Comparison of ENCODE assay signal across 14 cellular contexts in genomic region chr12:116262741-116263140, GRCh38. TPM values are rescaled to one million over a fixed set of nuclear protein-coding genes. Genes with fewer than 3 reads are reported as not detected.
DNase-seq lines count a peak whose midpoint lies in the region; ATAC-seq and TF ChIP-seq lines count a peak whose summit lies in the region.
"Had no signal": no experiment of that assay in that cellular context is flagged by ENCODE, and none has a peak within 500 bp of the region (broad histone marks: within the 10 kb centered on the region; RNA-seq: fewer than 3 reads in every experiment).

No MANE protein-coding gene starts in this region.

- no peak overlapping the region for H2AK9ac ChIP-seq in IMR-90 (replicated peaks; ENCODE audit: low read depth, low read length, poor library complexity)

- peaks cover 95% of the 10 kb centered on the region for H4K20me1 ChIP-seq in IMR-90 (ENCODE audit: insufficient read depth, low read length)
- peaks cover 100% of the 10 kb centered on the region for H4K20me1 ChIP-seq in smooth muscle cell (ENCODE audit: low read depth)

- H3F3A ChIP-seq in smooth muscle cell (ENCODE audit: low read depth): no peaks in the 10 kb centered on the region

- H2BK15ac ChIP-seq in IMR-90 (ENCODE audit: low read depth, low read length): no peak overlapping the region

- H3K4ac ChIP-seq in IMR-90 (ENCODE audit: low read depth, low read length): no peak overlapping the region

- H3K79me2 ChIP-seq in smooth muscle cell (ENCODE audit: low read depth): peaks cover 100% of the 10 kb centered on the region

- TF ChIP-seq RAD21 in IMR-90 (IDR thresholded peaks at IDR 0.05; ENCODE audit: low read length): no peak

- CTCF ChIA-PET in CD4-positive, alpha-beta T cell (lab: Charles Lee): interaction anchor here (1.5 kb wide), 1 partner anchor 13 kb away, joined by 5 read pairs; no protein-coding TSS in a partner anchor
- CTCF ChIA-PET in IMR-90 (lab: Yijun Ruan, JAX): no interaction called here

- no peak overlapping the region for H4K8ac ChIP-seq in IMR-90 (ENCODE audit: low read depth in 2 of 2, low read length in 2 of 2)

- H2AK5ac ChIP-seq in IMR-90 (ENCODE audit: low read depth, low read length): no peak overlapping the region

- H3K4me1 ChIP-seq in IMR-90 (ENCODE audit: control insufficient read depth, insufficient read depth, low read length): peaks cover 20% of the 10 kb centered on the region
- H3K4me1 ChIP-seq in smooth muscle cell (ENCODE audit: low read depth): peaks cover 72% of the 10 kb centered on the region

- H4K5ac ChIP-seq in IMR-90 (ENCODE audit: low read depth, low read length): no peak overlapping the region

- no peak overlapping the region for H2BK5ac ChIP-seq in IMR-90 (ENCODE audit: low read depth, low read length, poor library complexity, severe bottlenecking)

- ATAC-seq in CD4-positive, alpha-beta T cell (ENCODE audit: poor library complexity): no peak
- no peak for ATAC-seq in IMR-90 (ENCODE audit: low read depth)
- ATAC-seq: CD8-positive, alpha-beta T cell had no signal

- WGBS in IMR-90 (ENCODE audit: extremely low coverage in 2 of 2, insufficient read length in 1 of 2), 2 experiments: no CpG with 5 or more reads among the region's 2 CpGs
- WGBS in smooth muscle cell (ENCODE audit: low lambda C conversion rate): 93% methylated on average over 2 of the region's 2 CpGs

- H2BK120ac ChIP-seq in IMR-90 (ENCODE audit: low read depth, low read length): no peak overlapping the region

- H3K9me3 ChIP-seq in CD4-positive, alpha-beta T cell (ENCODE audit: control insufficient read depth, low read length): no peaks in the 10 kb centered on the region
- H3K9me3 ChIP-seq in IMR-90 (ENCODE audit: control insufficient read depth, insufficient read depth, low read length) (no peaks in the 10 kb centered on the region), smooth muscle cell (replicated peaks; ENCODE audit: low read depth) (no peaks in the 10 kb centered on the region)
- H3K9me3 ChIP-seq: BE2C had no signal

- no peaks in the 10 kb centered on the region for H3K36me3 ChIP-seq in IMR-90 (ENCODE audit: control insufficient read depth, insufficient read depth, low read length)
- no peaks in the 10 kb centered on the region for H3K36me3 ChIP-seq in smooth muscle cell (ENCODE audit: low read depth)
- H3K36me3 ChIP-seq: BE2C had no signal

- no peak for TF ChIP-seq POLR2A in IMR-90 (IDR thresholded peaks at IDR 0.05; ENCODE audit: low read depth, low read length)

- no peak overlapping the region for H3K4me3 ChIP-seq in IMR-90 (ENCODE audit: insufficient read depth, low read depth, low read length)
- H3K4me3 ChIP-seq in choroid plexus epithelial cell (ENCODE audit: low read depth, low read length): no peak overlapping the region
- no peak overlapping the region for H3K4me3 ChIP-seq in smooth muscle cell
- H3K4me3 ChIP-seq: GM23248 had no signal

- no peaks in the 10 kb centered on the region for H3K27me3 Mint-ChIP-seq in CD4-positive, alpha-beta T cell
- H3K27me3 Mint-ChIP-seq in type B pancreatic cell: no peaks in the 10 kb centered on the region

- no peak overlapping the region for H3K18ac ChIP-seq in IMR-90 (ENCODE audit: low read depth, low read length)

- H3K56ac ChIP-seq in IMR-90 (ENCODE audit: extremely low read depth, insufficient read depth, low read length): no peak overlapping the region

- H3K27ac Mint-ChIP-seq in CD4-positive, alpha-beta T cell: peak overlapping the region; percentile 1
- no peak overlapping the region for H3K27ac Mint-ChIP-seq in type B pancreatic cell
- H3K27ac Mint-ChIP-seq: CD8-positive, alpha-beta T cell had no signal

- intact Hi-C loops in CD4-positive, alpha-beta T cell (cut with DNase I, micrococcal nuclease): loop anchor here in 1 of 2 experiments (2.0 kb wide), 1 partner anchor 14 kb away; the partner anchor contains the start of gene MED13L
- intact Hi-C loops in IMR-90 (cut with micrococcal nuclease): loop anchor here (5.0 kb wide), 1 partner anchor 75 kb away; no protein-coding TSS in a partner anchor

- H2AFZ ChIP-seq in IMR-90 (replicated peaks; ENCODE audit: low read length, poor library complexity): no peak overlapping the region
- no peak overlapping the region for H2AFZ ChIP-seq in smooth muscle cell (ENCODE audit: low read depth)
- H2AFZ ChIP-seq: GM23248 had no signal

- DNase-seq in CD4-positive, alpha-beta T cell: no peak
- DNase-seq in IMR-90: no peak
- peak; percentile 46 for DNase-seq in choroid plexus epithelial cell (ENCODE audit: low read depth)
- no peak for DNase-seq in smooth muscle cell (lab: John Stamatoyannopoulos, UW; ENCODE audit: unreplicated experiment)
- DNase-seq in type B pancreatic cell (ENCODE audit: extremely low spot score, unreplicated experiment): no peak
- DNase-seq in T1000 (lab: John Stamatoyannopoulos, UW): no peak
- DNase-seq in hepatic stellate cell (ENCODE audit: low spot score): no peak
- DNase-seq: BE2C; CD8-positive, alpha-beta T cell; COR-L47; DMS53; GM23248; H7 had no signal

- no peak overlapping the region for H3K14ac ChIP-seq in IMR-90 (replicated peaks; ENCODE audit: low read depth, low read length)

- TF ChIP-seq CTCF in CD4-positive, alpha-beta T cell (IDR thresholded peaks at IDR 0.05): no peak
- TF ChIP-seq CTCF in IMR-90 (conservative IDR thresholded peaks at IDR 0.05; ENCODE audit: low read depth, low read length) (no peak), choroid plexus epithelial cell (conservative IDR thresholded peaks at IDR 0.05; ENCODE audit: low read depth, low read length) (no peak), smooth muscle cell (IDR thresholded peaks at IDR 0.05; ENCODE audit: borderline replicate concordance, insufficient read depth, poor library complexity, severe bottlenecking) (no peak), type B pancreatic cell (conservative IDR thresholded peaks at IDR 0.05) (no peak)

- no peak overlapping the region for H3K27ac ChIP-seq in CD4-positive, alpha-beta T cell (ENCODE audit: low read depth, low read length)
- H3K27ac ChIP-seq in IMR-90 (ENCODE audit: insufficient read depth, low read length) (no peak overlapping the region), smooth muscle cell (ENCODE audit: low read depth) (no peak overlapping the region)
- H3K27ac ChIP-seq: C4-2B, GM23248 had no signal

- peaks cover 3 to 66% of the 10 kb centered on the region in 2 experiments; a peak in 3 of 4 replicates for H3K79me1 ChIP-seq in IMR-90 (ENCODE audit: low read depth in 1 of 2, low read length in 2 of 2)

- no peak overlapping the region for H2BK20ac ChIP-seq in IMR-90 (ENCODE audit: low read depth, low read length)

- H3K27me3 ChIP-seq in CD4-positive, alpha-beta T cell (ENCODE audit: control insufficient read depth, insufficient read depth, low read length): no peaks in the 10 kb centered on the region
- H3K27me3 ChIP-seq in IMR-90 (ENCODE audit: control insufficient read depth, insufficient read depth, low read length) (no peaks in the 10 kb centered on the region), smooth muscle cell (ENCODE audit: low read depth) (no peaks in the 10 kb centered on the region)
- H3K27me3 ChIP-seq: BE2C had no signal

- BruUV-seq in IMR-90 (replicated peaks; lab: Mats Ljungman, UMichigan): no TSS peak

- peaks cover 27% of the 10 kb centered on the region for H3K9me1 ChIP-seq in IMR-90 (ENCODE audit: insufficient read depth, low read length)

- H3K4me3 Mint-ChIP-seq in CD4-positive, alpha-beta T cell: no peak overlapping the region
- H3K4me3 Mint-ChIP-seq in type B pancreatic cell: no peak overlapping the region
- H3K4me3 Mint-ChIP-seq: CD8-positive, alpha-beta T cell had no signal

- POLR2A ChIA-PET in CD4-positive, alpha-beta T cell (lab: Charles Lee): interaction anchor here (1.1 kb wide), 1 partner anchor 13 kb away, joined by 5 read pairs; no protein-coding TSS in a partner anchor
- POLR2A ChIA-PET in IMR-90 (lab: Charles Lee; ENCODE audit: unreplicated experiment): interaction anchor here (0.6 kb wide), 1 partner anchor 349 kb away, joined by 3 read pairs; no protein-coding TSS in a partner anchor

- H4K91ac ChIP-seq in IMR-90 (ENCODE audit: insufficient read depth, low read depth, low read length): no peak overlapping the region

- H3K36me3 Mint-ChIP-seq in CD4-positive, alpha-beta T cell (ENCODE audit: low read depth): no peaks in the 10 kb centered on the region
- H3K36me3 Mint-ChIP-seq in type B pancreatic cell: no peaks in the 10 kb centered on the region
- H3K36me3 Mint-ChIP-seq: CD8-positive, alpha-beta T cell had no signal

- H3K4me2 ChIP-seq in IMR-90 (ENCODE audit: low read depth, low read length) (peak overlapping the region; percentile 18; the same call in 1 of the 2 replicates), smooth muscle cell (peak overlapping the region; percentile 4)

- in situ Hi-C loops in IMR-90 (cut with MboI; ENCODE audit: low sequenced_read_pairs): no loop called here

- no peaks in the 10 kb centered on the region for H3K9me3 Mint-ChIP-seq in CD4-positive, alpha-beta T cell
- H3K9me3 Mint-ChIP-seq in type B pancreatic cell: no peaks in the 10 kb centered on the region
- H3K9me3 Mint-ChIP-seq: CD8-positive, alpha-beta T cell had no signal

- no peak overlapping the region for H3K9ac ChIP-seq in IMR-90 (ENCODE audit: low read depth, low read length)
- no peak overlapping the region for H3K9ac ChIP-seq in smooth muscle cell (ENCODE audit: low read depth)
- H3K9ac ChIP-seq: GM23248 had no signal

- peaks cover 27% of the 10 kb centered on the region for H3K4me1 Mint-ChIP-seq in CD4-positive, alpha-beta T cell (ENCODE audit: low read depth)
- H3K4me1 Mint-ChIP-seq in type B pancreatic cell (ENCODE audit: unreplicated experiment): peaks cover 22% of the 10 kb centered on the region

- dilution Hi-C loops in IMR-90 (cut with HindIII; ENCODE audit: low sequenced_read_pairs, unreplicated experiment): no loop called here

- no peak overlapping the region for H3K23ac ChIP-seq in IMR-90 (ENCODE audit: low read depth, low read length)

TF ChIP-seq in IMR-90, 13 proteins besides CTCF, POLR2A, EP300 and RAD21 (continues in another document):
- TF ChIP-seq MXI1 (IDR thresholded peaks at IDR 0.05; ENCODE audit: borderline replicate concordance, low read depth, low read length) (no peak), CEBPB (IDR thresholded peaks at IDR 0.05; ENCODE audit: low read depth, low read length) (no peak), USF2 (IDR thresholded peaks at IDR 0.05; ENCODE audit: low read depth, low read length) (no peak)

RNA-seq across cellular contexts. Expression of gene MED13L, which starts 14.8 kb away (rescaled TPM):
- 100 to 1,000 TPM; 203 to 208 TPM for total RNA-seq in CD4-positive, alpha-beta T cell
- total RNA-seq in IMR-90 (2012; rRNA removed) (49.1 and 93.3 TPM in 2 replicates), smooth muscle cell (65.9 and 74.3 TPM in 2 replicates), type B pancreatic cell (ENCODE audit: low replicate concordance) (87.8 and 97.7 TPM in 2 replicates)
- polyA plus RNA-seq in IMR-90 (2012; rRNA removed) (17.9 and 18.1 TPM in 2 replicates), smooth muscle cell (13.2 and 20.3 TPM in 2 replicates)
- polyA plus RNA-seq in IMR-90 (2012; cell fraction: cytosol; rRNA removed): 7.7 and 9.4 TPM in 2 replicates
- polyA plus RNA-seq in IMR-90 (2012; cell fraction: nucleus; rRNA removed; ENCODE audit: low replicate concordance): 15.3 and 42.2 TPM in 2 replicates
